In genomic region chr10:51162002-51162401, GRCh38 we compare ENCODE assay signal across 1 cellular context.
TF ChIP-seq lines count a peak whose summit lies in the region.

No MANE protein-coding gene starts in this region.

TF ChIP-seq in GM23338, 12 proteins besides CTCF, POLR2A, EP300 and RAD21 (continued from another document):
- TF ChIP-seq ZNF462 (CRISPR knock-in tag; IDR thresholded peaks at IDR 0.05) (no peak), JUNB (IDR thresholded peaks at IDR 0.05; ENCODE audit: unreplicated experiment) (no peak)
TF ChIP-seq in GM23338: peak in this region for 0.
